Comparison of ENCODE assay signal across 7 cellular contexts in genomic region chr15:89358435-89358754, GRCh38. TPM values are rescaled to one million over a fixed set of nuclear protein-coding genes. Genes with fewer than 3 reads are reported as not detected.
DNase-seq lines count a peak whose midpoint lies in the region; ATAC-seq and TF ChIP-seq lines count a peak whose summit lies in the region.

No MANE protein-coding gene starts in this region.

- CTCF ChIA-PET in Panc1 (lab: Charles Lee): interaction anchor here (0.7 to 2.5 kb wide), 18 partner anchors 10 to 287 kb away, joined by 3 to 29 read pairs (median 3); no protein-coding TSS in a partner anchor

- H3K4me3 ChIP-seq in Panc1 (ENCODE audit: low read depth in 2 of 2, low read length in 2 of 2) (peak overlapping the region; percentile 44 to 55), fibroblast of villous mesenchyme (ENCODE audit: low read depth, low read length) (peak overlapping the region; percentile 62), stomach (peak overlapping the region; percentile 37 to 52 (median 44))

- no TSS peak for BruUV-seq in Panc1 (replicated peaks; lab: Mats Ljungman, UMichigan)

- DNase-seq in Panc1 (ENCODE audit: low read depth, low spot score): no peak
- no peak for DNase-seq in fibroblast of villous mesenchyme (ENCODE audit: low read depth)
- DNase-seq in stomach: no peak
- no peak for DNase-seq in anterior cingulate cortex (lab: John Stamatoyannopoulos, UW)
- no peak for DNase-seq in GM20000 (ENCODE audit: low spot score)
- DNase-seq in DMS 273 (lab: John Stamatoyannopoulos, UW; ENCODE audit: unreplicated experiment): no peak

- H3K9me3 ChIP-seq in Panc1 (ENCODE audit: control insufficient read depth, insufficient read depth, low read depth, low read length): no peaks in the 10 kb centered on the region
- H3K9me3 ChIP-seq in stomach: no peaks in the 10 kb centered on the region

- H3K4me1 ChIP-seq in Panc1 (ENCODE audit: control insufficient read depth, insufficient read depth, low read length): peaks cover 2% of the 10 kb centered on the region; the same call in 1 of the 2 replicates
- peaks cover 16 to 35% (median 29%) of the 10 kb centered on the region in 4 donors for H3K4me1 ChIP-seq in stomach

- ATAC-seq in GM21786 (IDR thresholded peaks at IDR 0.05; ENCODE audit: unreplicated experiment) (peak; percentile 10), Panc1 (peak; percentile 18)

- intact Hi-C loops in Panc1 (cut with micrococcal nuclease; ENCODE audit: unreplicated experiment): loop anchor here (2.0 kb wide), 1 partner anchor 114 kb away; no protein-coding TSS in a partner anchor
- intact Hi-C loops in stomach (cut with DNase I; ENCODE audit: low total_unique reads): no loop called here

- TF ChIP-seq POLR2A in stomach (IDR thresholded peaks at IDR 0.05): no peak

- in situ Hi-C loops in Panc1 (cut with HindIII; ENCODE audit: low pct_unique_long_range_greater_than_20kb, low sequenced_read_pairs): no loop called here

- WGBS in stomach, 5 donors: 5 to 17% (median 6%) methylated on average over 5 to 16 of the region's 16 CpGs

- H3K27ac ChIP-seq in Panc1 (ENCODE audit: low read length) (no peak overlapping the region), stomach (no peak overlapping the region)

- no peak for TF ChIP-seq EP300 in stomach (IDR thresholded peaks at IDR 0.05)

- POLR2A ChIA-PET in Panc1 (lab: Charles Lee): no interaction called here

- H3K36me3 ChIP-seq in Panc1 (ENCODE audit: control insufficient read depth, insufficient read depth, low read length) (no peaks in the 10 kb centered on the region), stomach (no peaks in the 10 kb centered on the region)

- H3K27me3 ChIP-seq in Panc1 (ENCODE audit: control insufficient read depth, insufficient read depth, low read length) (peaks cover 26% of the 10 kb centered on the region), stomach (peaks cover 27 to 100% (median 89%) of the 10 kb centered on the region in 3 donors)

- TF ChIP-seq CTCF in Panc1 (IDR thresholded peaks at IDR 0.05) (no peak), fibroblast of villous mesenchyme (IDR thresholded peaks at IDR 0.05; ENCODE audit: insufficient read depth, low read depth, low read length) (no peak), stomach (IDR thresholded peaks at IDR 0.05) (no peak), GM20000 (IDR thresholded peaks at IDR 0.05; ENCODE audit: extremely low read depth, missing control alignments) (no peak)

RNA-seq across cellular contexts. Expression of gene POLG, which starts 23.8 kb away (rescaled TPM):
- total RNA-seq in Panc1 (2021; ENCODE audit: unreplicated experiment): 95.2 TPM
- polyA plus RNA-seq in Panc1 (2012; ENCODE audit: insufficient read length): 84.2 TPM
- 75.4 and 79.5 TPM in 2 replicates for total RNA-seq in fibroblast of villous mesenchyme
- 100 to 1,000 TPM in 2 of 5 donors, 10 to 100 TPM in 3; 42.4 to 172 (median 76.9) TPM for total RNA-seq in stomach
- 10 to 100 TPM; 22.7 to 40.5 (median 24.3) TPM for polyA plus RNA-seq in stomach
